1 cellular context compared by ENCODE assay signal in genomic region chr2:8595428-8595805, GRCh38.
TF ChIP-seq lines count a peak whose summit lies in the region.

No MANE protein-coding gene starts in this region.

TF ChIP-seq in IMR-90, 13 proteins besides CTCF, POLR2A, EP300 and RAD21 (continued from another document):
- TF ChIP-seq, protein P1, sequence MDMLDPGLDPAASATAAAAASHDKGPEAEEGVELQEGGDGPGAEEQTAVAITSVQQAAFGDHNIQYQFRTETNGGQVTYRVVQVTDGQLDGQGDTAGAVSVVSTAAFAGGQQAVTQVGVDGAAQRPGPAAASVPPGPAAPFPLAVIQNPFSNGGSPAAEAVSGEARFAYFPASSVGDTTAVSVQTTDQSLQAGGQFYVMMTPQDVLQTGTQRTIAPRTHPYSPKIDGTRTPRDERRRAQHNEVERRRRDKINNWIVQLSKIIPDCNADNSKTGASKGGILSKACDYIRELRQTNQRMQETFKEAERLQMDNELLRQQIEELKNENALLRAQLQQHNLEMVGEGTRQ (IDR thresholded peaks at IDR 0.05; ENCODE audit: low read depth, low read length): no peak
- no peak for TF ChIP-seq RCOR1 (IDR thresholded peaks at IDR 0.05; ENCODE audit: insufficient replicate concordance, low read length)
- no peak for TF ChIP-seq MAFK (IDR thresholded peaks at IDR 0.05; ENCODE audit: low read depth, low read length)
- TF ChIP-seq MAZ (IDR thresholded peaks at IDR 0.05; ENCODE audit: borderline replicate concordance, low read depth, low read length): no peak
